In the genomic region with DNA sequence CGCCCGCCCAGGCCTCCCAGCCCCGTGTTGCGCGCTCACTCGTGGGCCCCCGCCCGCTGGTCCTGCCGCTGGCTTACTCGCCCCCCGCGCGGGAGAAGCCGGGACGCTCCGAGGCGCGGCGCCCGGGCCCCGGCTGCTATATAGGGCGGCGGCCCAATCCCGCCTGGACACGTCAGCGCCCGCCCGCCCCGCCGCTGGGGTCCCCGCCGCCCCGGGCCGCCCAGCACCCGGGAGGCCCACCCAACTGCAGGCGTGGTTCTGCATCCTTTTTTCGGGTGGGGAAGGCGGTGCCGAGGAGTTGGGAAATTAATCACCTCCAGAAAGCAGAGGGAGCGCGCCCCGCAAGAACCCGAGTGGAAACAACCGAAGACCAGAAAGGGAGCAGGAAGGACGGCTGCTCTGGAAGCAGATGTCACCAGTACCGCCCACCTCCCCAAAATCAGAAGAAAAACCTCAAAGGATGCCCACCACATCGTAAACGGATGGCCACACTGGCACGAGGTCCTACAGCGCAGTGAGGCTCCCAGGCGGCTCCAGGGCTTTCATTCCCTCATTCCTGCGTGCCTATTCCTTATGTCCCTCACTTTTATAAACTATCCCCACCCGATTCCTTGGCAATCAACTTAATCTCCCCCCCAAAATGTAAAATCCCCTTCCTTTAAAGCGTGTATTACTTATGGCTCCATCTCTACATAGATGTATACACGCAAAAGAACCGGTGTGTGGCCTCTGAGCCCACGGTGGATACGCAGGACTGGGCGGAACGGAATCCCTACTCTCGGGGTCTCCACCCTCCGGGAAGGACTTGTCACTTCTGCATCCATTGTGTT, we compare ENCODE assay signal across 8 cellular contexts. TPM values are rescaled to one million over a fixed set of nuclear protein-coding genes. Genes with fewer than 3 reads are reported as not detected.
DNase-seq lines count a peak whose midpoint lies in the region; ATAC-seq and TF ChIP-seq lines count a peak whose summit lies in the region.

No MANE protein-coding gene starts in this region.

- no peaks in the 10 kb centered on the region for H3K27me3 ChIP-seq in fibroblast of lung (ENCODE audit: control insufficient read depth, insufficient read depth, low read length)

- no peak for TF ChIP-seq CTCF in GM12864 (IDR thresholded peaks at IDR 0.05; ENCODE audit: low read depth, low read length, missing control alignments)
- no peak for TF ChIP-seq CTCF in HEK293 (tag by site-specific recombination; IDR thresholded peaks at IDR 0.05)
- no peak for TF ChIP-seq CTCF in fibroblast of lung (conservative IDR thresholded peaks at IDR 0.05 in 1 of 2, IDR thresholded peaks at IDR 0.05 in 1 of 2; ENCODE audit: low read depth in 1 of 2, low read length in 2 of 2)

- peaks cover 0 to 17% (median 9%) of the 10 kb centered on the region in 9 donors for H3K9me3 Mint-ChIP-seq in naive thymus-derived CD8-positive, alpha-beta T cell
- H3K9me3 Mint-ChIP-seq in stimulated activated naive CD8-positive, alpha-beta T cell treated with anti-CD3 and anti-CD28 coated beads, Interleukin-15, amount 100 ng/mL, for 72 hours: peaks cover 11 to 15% of the 10 kb centered on the region in 2 donors

- H3K9ac ChIP-seq in fibroblast of lung (ENCODE audit: insufficient read depth, low read length): peak overlapping the region; percentile 50

- H2AFZ ChIP-seq in fibroblast of lung (ENCODE audit: low read length): no peak overlapping the region

- H3K27ac ChIP-seq in HEK293 (ENCODE audit: extremely low read depth, low read depth, low read length): no peak overlapping the region; the same call in 1 of the 2 replicates
- peak overlapping the region; percentile 64 for H3K27ac ChIP-seq in fibroblast of lung (ENCODE audit: insufficient read depth, low read length)

- POLR2A ChIA-PET in HEK293 (lab: Yijun Ruan, JAX): interaction anchor here (1.0 kb wide), 1 partner anchor 42 kb away, joined by 3 read pairs; no protein-coding TSS in a partner anchor
- POLR2A ChIA-PET in naive thymus-derived CD8-positive, alpha-beta T cell (lab: Charles Lee): interaction anchor here (1.0 kb wide), 1 partner anchor 41 kb away, joined by 3 read pairs; no protein-coding TSS in a partner anchor

- H3K36me3 ChIP-seq in HEK293 (ENCODE audit: control insufficient read depth in 2 of 2, insufficient read depth in 1 of 2, low read length in 2 of 2) (peaks cover 2 to 23% of the 10 kb centered on the region in 2 experiments; a peak in 1 of 3 replicates), fibroblast of lung (ENCODE audit: control insufficient read depth, insufficient read depth, low read length) (peaks cover 7% of the 10 kb centered on the region)

- H3K9me3 ChIP-seq in HEK293 (ENCODE audit: control insufficient read depth, insufficient read depth, low read depth, low read length) (no peaks in the 10 kb centered on the region), fibroblast of lung (ENCODE audit: control insufficient read depth, insufficient read depth, low read depth, low read length) (no peaks in the 10 kb centered on the region)

- peaks cover 77% of the 10 kb centered on the region for H3K79me2 ChIP-seq in fibroblast of lung (ENCODE audit: control insufficient read depth, insufficient read depth, low read length)

- H3K4me3 ChIP-seq in GM12864 (ENCODE audit: low read depth, low read length) (peak overlapping the region; percentile 92), HEK293 (ENCODE audit: low read depth, low read length) (peak overlapping the region; percentile 80), fibroblast of lung (replicated peaks in 1 of 4; ENCODE audit: control extremely low read depth in 1 of 4, insufficient read depth in 1 of 4, low read depth in 3 of 4, low read length in 4 of 4) (peak overlapping the region; percentile 13 to 80 (median 53))

- ATAC-seq in naive thymus-derived CD8-positive, alpha-beta T cell: peak; percentile 68 to 76
- ATAC-seq in stimulated activated naive CD8-positive, alpha-beta T cell treated with anti-CD3 and anti-CD28 coated beads, Interleukin-15, amount 100 ng/mL, for 72 hours: peak; percentile 81

- peaks cover 6% of the 10 kb centered on the region for H3K4me1 ChIP-seq in HEK293 (ENCODE audit: control insufficient read depth, insufficient read depth, low read length)
- H3K4me1 ChIP-seq in fibroblast of lung (ENCODE audit: control insufficient read depth, extremely low read depth, insufficient read depth, low read length): peaks cover 9% of the 10 kb centered on the region

- peaks cover 9% of the 10 kb centered on the region for H4K20me1 ChIP-seq in fibroblast of lung (ENCODE audit: control insufficient read depth, extremely low read depth, insufficient read depth, low read length)

- no peak for DNase-seq in GM12864 (ENCODE audit: low read depth)
- DNase-seq in NCI-H748 (lab: John Stamatoyannopoulos, UW; ENCODE audit: unreplicated experiment): peak; percentile 51
- peak; percentile 64 to 73 for DNase-seq in activated T-cell treated with anti-CD3 and anti-CD28 coated beads, Interleukin-2, amount 50 U/mL, for 48 hours
- peak; percentile 65 to 66 for DNase-seq in fibroblast of lung (ENCODE audit: low read depth in 2 of 2)
- DNase-seq in naive thymus-derived CD8-positive, alpha-beta T cell: peak; percentile 17 to 69 (median 41)
- peak; percentile 21 to 38 for DNase-seq in stimulated activated naive CD8-positive, alpha-beta T cell treated with anti-CD3 and anti-CD28 coated beads, Interleukin-15, amount 100 ng/mL, for 72 hours
- DNase-seq in NCI-H2107 (lab: John Stamatoyannopoulos, UW): no peak

- H3K27me3 Mint-ChIP-seq in naive thymus-derived CD8-positive, alpha-beta T cell: no peaks in the 10 kb centered on the region
- H3K27me3 Mint-ChIP-seq in stimulated activated naive CD8-positive, alpha-beta T cell treated with anti-CD3 and anti-CD28 coated beads, Interleukin-15, amount 100 ng/mL, for 72 hours: no peaks in the 10 kb centered on the region

- H3K4me3 Mint-ChIP-seq in naive thymus-derived CD8-positive, alpha-beta T cell: peak overlapping the region; percentile 67 to 85 (median 77)
- H3K4me3 Mint-ChIP-seq in stimulated activated naive CD8-positive, alpha-beta T cell treated with anti-CD3 and anti-CD28 coated beads, Interleukin-15, amount 100 ng/mL, for 72 hours: peak overlapping the region; percentile 60 to 78

- CTCF ChIA-PET in HEK293 (lab: Yijun Ruan, JAX): interaction anchor here (0.7 kb wide), 1 partner anchor 433 kb away, joined by 3 read pairs; no protein-coding TSS in a partner anchor

- H3K27ac Mint-ChIP-seq in naive thymus-derived CD8-positive, alpha-beta T cell: peak overlapping the region in 9 of 10 donors; percentile 51 to 84 (median 72)
- H3K27ac Mint-ChIP-seq in stimulated activated naive CD8-positive, alpha-beta T cell treated with anti-CD3 and anti-CD28 coated beads, Interleukin-15, amount 100 ng/mL, for 72 hours: peak overlapping the region; percentile 4 to 54

- peak overlapping the region; percentile 67 for H3K4me2 ChIP-seq in fibroblast of lung (ENCODE audit: extremely low read depth, insufficient read depth, low read length)

- H3K4me1 Mint-ChIP-seq in naive thymus-derived CD8-positive, alpha-beta T cell: peaks cover 29 to 58% (median 49%) of the 10 kb centered on the region in 4 donors
- H3K4me1 Mint-ChIP-seq in stimulated activated naive CD8-positive, alpha-beta T cell treated with anti-CD3 and anti-CD28 coated beads, Interleukin-15, amount 100 ng/mL, for 72 hours: peaks cover 62% of the 10 kb centered on the region

- peaks cover 7 to 14% (median 13%) of the 10 kb centered on the region in 3 donors for H3K36me3 Mint-ChIP-seq in naive thymus-derived CD8-positive, alpha-beta T cell

TF ChIP-seq in HEK293, 187 proteins besides CTCF, POLR2A, EP300 and RAD21 (continues in another document):
- TF ChIP-seq ZNF341 (tag by site-specific recombination; IDR thresholded peaks at IDR 0.05; ENCODE audit: low read depth): peak; percentile 57; the same call in 1 of the 2 replicates
- TF ChIP-seq ZNF157 (tag by site-specific recombination; IDR thresholded peaks at IDR 0.05): no peak
- peak; percentile 38; the same call in 1 of the 2 replicates for TF ChIP-seq SP3 (tag by site-specific recombination; IDR thresholded peaks at IDR 0.05)
- peak; percentile 68 for TF ChIP-seq ZNF335 (tag by site-specific recombination; conservative IDR thresholded peaks at IDR 0.05)
- TF ChIP-seq, protein P1, sequence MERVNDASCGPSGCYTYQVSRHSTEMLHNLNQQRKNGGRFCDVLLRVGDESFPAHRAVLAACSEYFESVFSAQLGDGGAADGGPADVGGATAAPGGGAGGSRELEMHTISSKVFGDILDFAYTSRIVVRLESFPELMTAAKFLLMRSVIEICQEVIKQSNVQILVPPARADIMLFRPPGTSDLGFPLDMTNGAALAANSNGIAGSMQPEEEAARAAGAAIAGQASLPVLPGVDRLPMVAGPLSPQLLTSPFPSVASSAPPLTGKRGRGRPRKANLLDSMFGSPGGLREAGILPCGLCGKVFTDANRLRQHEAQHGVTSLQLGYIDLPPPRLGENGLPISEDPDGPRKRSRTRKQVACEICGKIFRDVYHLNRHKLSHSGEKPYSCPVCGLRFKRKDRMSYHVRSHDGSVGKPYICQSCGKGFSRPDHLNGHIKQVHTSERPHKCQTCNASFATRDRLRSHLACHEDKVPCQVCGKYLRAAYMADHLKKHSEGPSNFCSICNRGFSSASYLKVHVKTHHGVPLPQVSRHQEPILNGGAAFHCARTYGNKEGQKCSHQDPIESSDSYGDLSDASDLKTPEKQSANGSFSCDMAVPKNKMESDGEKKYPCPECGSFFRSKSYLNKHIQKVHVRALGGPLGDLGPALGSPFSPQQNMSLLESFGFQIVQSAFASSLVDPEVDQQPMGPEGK (tag by site-specific recombination; IDR thresholded peaks at IDR 0.05): peak; percentile 26; the same call in 1 of the 2 replicates
- TF ChIP-seq GLIS2 (tag by site-specific recombination; IDR thresholded peaks at IDR 0.05): peak; percentile 27; the same call in 1 of the 2 replicates

RNA-seq across cellular contexts. Expression of a gene that starts 42.5 kb away (rescaled TPM):
- total RNA-seq in fibroblast of lung: 1,289 and 1,354 TPM in 2 replicates
- 626 and 639 TPM in 2 replicates for polyA plus RNA-seq in fibroblast of lung
- polyA plus RNA-seq in fibroblast of lung (2012): 514 and 635 TPM in 2 replicates
- polyA minus RNA-seq in fibroblast of lung (ENCODE audit: low replicate concordance): 1,624 and 1,651 TPM in 2 replicates
- 100 to 1,000 TPM; 133 to 148 TPM for total RNA-seq in naive thymus-derived CD8-positive, alpha-beta T cell
- 10 to 100 TPM; 32.2 to 71.1 (median 45.7) TPM for polyA plus RNA-seq in naive thymus-derived CD8-positive, alpha-beta T cell

RNA-seq across cellular contexts. Expression of a gene that starts 42.8 kb away (rescaled TPM):
- total RNA-seq in fibroblast of lung: 326 and 403 TPM in 2 replicates
- polyA plus RNA-seq in fibroblast of lung: 795 and 927 TPM in 2 replicates
- polyA plus RNA-seq in fibroblast of lung (2012): 386 and 449 TPM in 2 replicates
- polyA minus RNA-seq in fibroblast of lung (ENCODE audit: low replicate concordance): 349 and 400 TPM in 2 replicates
- total RNA-seq in naive thymus-derived CD8-positive, alpha-beta T cell: 100 to 1,000 TPM; 303 to 309 TPM
- 100 to 1,000 TPM; 143 to 182 (median 144) TPM for polyA plus RNA-seq in naive thymus-derived CD8-positive, alpha-beta T cell

Comparison
In these comparisons a context has a peak if more than half of its experiments do, and no peak if none do; other contexts are left out.
1. DNase-seq: peak in NCI-H748 (single experiment), activated T-cell treated with anti-CD3 and anti-CD28 coated beads, Interleukin-2, amount 50 U/mL, for 48 hours (2 of 2), fibroblast of lung (2 of 2), naive thymus-derived CD8-positive, alpha-beta T cell (10 of 10) and stimulated activated naive CD8-positive, alpha-beta T cell treated with anti-CD3 and anti-CD28 coated beads, Interleukin-15, amount 100 ng/mL, for 72 hours (2 of 2); none in GM12864 (single experiment) and NCI-H2107 (single experiment).
2. Peak in every context shown above with its lines, with median percentiles within 50 percentile points of each other: H3K4me3 ChIP-seq.